ENCODE assay signal across 8 cellular contexts in the genomic region with DNA sequence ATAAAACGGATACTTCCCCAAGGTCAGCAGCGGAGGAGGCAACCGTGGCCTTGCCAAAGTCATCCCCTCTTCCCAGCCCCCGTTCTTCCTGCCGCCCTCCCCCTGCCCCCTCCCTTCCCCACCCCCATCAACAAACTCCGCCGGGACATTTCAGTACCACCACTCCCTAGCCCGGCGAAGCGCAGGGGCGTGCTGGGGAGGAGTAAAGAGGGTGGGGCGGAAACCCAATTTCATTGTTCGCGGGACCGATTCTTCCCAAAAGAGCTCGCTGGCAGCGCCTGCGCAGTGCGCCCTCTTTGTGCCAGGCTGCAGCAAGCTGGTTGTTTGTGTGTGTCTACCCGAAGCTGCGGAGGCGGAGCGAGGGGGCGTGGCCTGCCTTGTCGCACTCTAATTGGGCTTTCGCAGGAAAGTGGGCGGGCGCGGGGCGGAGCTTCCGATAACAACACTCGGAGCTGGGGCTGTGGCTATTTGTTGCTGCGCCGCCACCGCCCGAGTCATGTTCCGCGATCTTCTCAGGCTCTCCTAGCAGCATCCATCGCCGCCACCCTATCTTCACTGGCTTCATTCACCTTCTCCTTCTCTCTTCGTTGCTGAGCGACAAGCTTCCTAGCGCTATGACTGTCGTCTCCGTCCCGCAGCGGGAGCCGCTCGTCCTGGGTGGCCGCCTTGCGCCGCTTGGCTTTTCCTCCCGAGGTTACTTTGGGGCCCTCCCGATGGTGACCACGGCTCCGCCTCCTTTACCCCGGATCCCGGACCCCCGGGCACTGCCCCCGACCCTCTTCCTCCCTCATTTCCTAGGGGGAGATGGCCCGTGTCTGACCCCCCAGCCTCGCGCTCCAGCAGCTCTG. TPM values are rescaled to one million over a fixed set of nuclear protein-coding genes. Genes with fewer than 3 reads are reported as not detected.
DNase-seq lines count a peak whose midpoint lies in the region; ATAC-seq and TF ChIP-seq lines count a peak whose summit lies in the region.

Gene PNRC1, plus strand, starts transcription at position 471 of the 848 bp plus-strand sequence. Its CDS starts 144 bp downstream, at position 615.

- POLR2A ChIA-PET in GM10248 (lab: Yijun Ruan, JAX), result interaction anchor here (0.5 to 1.8 kb wide), 17 partner anchors 9 to 1254 kb away, joined by 3 to 17 read pairs (median 3); partner anchors contain the start of genes PM20D2 and RNGTT

- peak within 1 kb of the TSS; percentile 96 for H3K27ac ChIP-seq in osteoblast (ENCODE audit: low read depth, low read length)
- H3K27ac ChIP-seq in thoracic aorta, result peak within 1 kb of the TSS; percentile 100

- H3K27me3 ChIP-seq in osteoblast (ENCODE audit: insufficient read depth, low read length) (no peaks in the 10 kb centered on the region), thoracic aorta (replicated peaks; ENCODE audit: insufficient read depth) (no peaks in the 10 kb centered on the region)

- peak within 1 kb of the TSS; percentile 79 for H2AFZ ChIP-seq in osteoblast (ENCODE audit: low read length)

- H3K27me3 Mint-ChIP-seq in activated naive CD8-positive, alpha-beta T cell, result no peaks in the 10 kb centered on the region

- H3K27ac Mint-ChIP-seq in activated naive CD8-positive, alpha-beta T cell, result peak within 1 kb of the TSS; percentile 99

- H3K9me3 ChIP-seq in osteoblast (ENCODE audit: low read depth, low read length), result no peaks in the 10 kb centered on the region
- H3K9me3 ChIP-seq in thoracic aorta, result no peaks in the 10 kb centered on the region

- peak; percentile 96 for DNase-seq in GM10248 (ENCODE audit: extremely low spot score)
- peak; percentile 98 for DNase-seq in NCI-H1105 (lab: John Stamatoyannopoulos, UW)
- DNase-seq in SKM-1 treated with dmso at 0.1 percent for 144 hours (lab: John Stamatoyannopoulos, UW; ENCODE audit: unreplicated experiment), result peak; percentile 98
- peak; percentile 100 for DNase-seq in glomerular visceral epithelial cell (ENCODE audit: extremely low spot score)
- peak; percentile 98 for DNase-seq in osteoblast (ENCODE audit: insufficient read length, low spot score, missing footprints)
- DNase-seq in thoracic aorta (ENCODE audit: low spot score), result peak; percentile 100

- H3K4me3 Mint-ChIP-seq in activated naive CD8-positive, alpha-beta T cell, result peak within 1 kb of the TSS; percentile 99

- peaks cover 43% of the 10 kb centered on the region for H3K79me2 ChIP-seq in osteoblast (ENCODE audit: insufficient read depth, low read length)

- H3K4me3 ChIP-seq in osteoblast (ENCODE audit: insufficient read depth, low read length) (peak within 1 kb of the TSS; percentile 81), thoracic aorta (peak within 1 kb of the TSS; percentile 100)

- TF ChIP-seq CTCF in GM10248 (IDR thresholded peaks at IDR 0.05; ENCODE audit: control extremely low read depth, extremely low read depth, low read depth, missing control alignments) (no peak), osteoblast (IDR thresholded peaks at IDR 0.05; ENCODE audit: extremely low read depth, low read depth, low read length) (no peak), thoracic aorta (IDR thresholded peaks at IDR 0.05) (no peak)

- peaks cover 19% of the 10 kb centered on the region for H3K36me3 ChIP-seq in osteoblast (ENCODE audit: insufficient read depth, low read length)
- peaks cover 11% of the 10 kb centered on the region for H3K36me3 ChIP-seq in thoracic aorta

- peaks cover 12% of the 10 kb centered on the region for H3K4me1 ChIP-seq in osteoblast (ENCODE audit: insufficient read depth, low read length)
- H3K4me1 ChIP-seq in thoracic aorta (ENCODE audit: control insufficient read depth in 1 of 2, low read depth in 2 of 2), result peaks cover 21 to 22% of the 10 kb centered on the region in 2 donors

- ATAC-seq in HG02623 (IDR thresholded peaks at IDR 0.05; ENCODE audit: unreplicated experiment) (peak; percentile 71), thoracic aorta (ENCODE audit: insufficient number of reproducible peaks, low FRiP score, low read depth) (peak; percentile 83)

- H3K9me3 Mint-ChIP-seq in activated naive CD8-positive, alpha-beta T cell (ENCODE audit: low read depth), result no peaks in the 10 kb centered on the region

- peak within 1 kb of the TSS; percentile 86 for H3K4me2 ChIP-seq in osteoblast (ENCODE audit: insufficient read depth, low read length)

- H3K36me3 Mint-ChIP-seq in activated naive CD8-positive, alpha-beta T cell, result peaks cover 9% of the 10 kb centered on the region

- peaks cover 28% of the 10 kb centered on the region for H4K20me1 ChIP-seq in osteoblast (ENCODE audit: insufficient read depth, low read length)

- CTCF ChIA-PET in GM10248 (lab: Yijun Ruan, JAX), result interaction anchor here (0.7 to 2.3 kb wide), 4 partner anchors 9 to 658 kb away, joined by 3 to 17 read pairs (median 3); no protein-coding TSS in a partner anchor

- H3K4me1 Mint-ChIP-seq in activated naive CD8-positive, alpha-beta T cell (ENCODE audit: low read depth), result peaks cover 40% of the 10 kb centered on the region

RNA-seq across cellular contexts. Expression of gene PNRC1, which starts in this region (rescaled TPM):
- total RNA-seq in osteoblast (95.2 and 98.1 TPM in 2 replicates), thoracic aorta (100 to 1,000 TPM; 217 to 297 TPM)

Comparison
In these comparisons a context has a peak if more than half of its experiments do, and no peak if none do; other contexts are left out.
1. Peak in every context shown above with its lines: DNase-seq, ATAC-seq, H3K4me3 ChIP-seq and H3K27ac ChIP-seq.